In the genomic region with DNA sequence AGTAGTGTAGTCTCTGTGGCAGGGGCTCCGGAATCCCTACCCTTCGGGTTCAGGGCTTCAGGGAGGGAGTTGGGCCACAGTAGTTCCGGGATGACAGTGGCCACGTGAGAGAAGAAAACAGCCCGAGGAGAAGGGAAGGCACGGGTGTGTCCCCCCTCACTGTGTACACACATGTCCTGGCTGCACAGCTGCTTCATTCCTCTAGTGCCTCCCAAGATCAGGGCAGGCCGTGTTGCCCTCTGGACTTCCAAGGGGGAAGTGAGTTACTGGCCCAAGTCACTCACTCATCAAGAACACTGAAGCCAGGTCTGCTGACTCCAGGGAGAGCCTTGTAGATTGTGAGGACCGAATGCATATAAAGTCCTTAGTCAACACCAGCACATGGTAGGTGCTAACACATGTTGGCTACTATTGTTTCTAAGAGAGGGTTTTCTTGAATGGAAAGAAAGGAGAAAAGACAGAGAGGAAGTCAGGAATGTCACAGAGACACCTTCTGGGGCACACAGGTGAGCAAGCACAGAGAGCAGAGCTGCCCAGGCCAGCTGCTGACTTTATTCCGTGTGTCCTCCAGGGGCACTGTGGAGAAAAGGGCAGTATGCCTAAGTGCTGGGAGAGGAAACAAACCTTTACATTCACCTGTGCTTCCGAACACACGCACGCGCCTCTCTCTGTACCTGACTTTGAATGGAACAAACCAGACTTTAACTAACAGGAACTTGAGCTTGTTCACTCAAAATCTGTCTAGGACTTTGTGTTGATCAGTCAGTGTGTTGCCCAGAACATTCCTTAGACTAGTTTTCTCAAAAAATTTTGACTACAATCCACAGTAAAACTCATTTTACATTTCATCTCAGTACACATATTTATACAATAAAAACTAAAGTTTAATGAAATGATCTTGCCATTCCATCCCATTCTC, we compare ENCODE assay signal across 9 cellular contexts. TPM values are rescaled to one million over a fixed set of nuclear protein-coding genes. Genes with fewer than 3 reads are reported as not detected.
DNase-seq lines count a peak whose midpoint lies in the region; ATAC-seq, FAIRE-seq and TF ChIP-seq lines count a peak whose summit lies in the region.
"Had no signal": no experiment of that assay in that cellular context is flagged by ENCODE, and none has a peak within 500 bp of the region (broad histone marks: within the 10 kb centered on the region; RNA-seq: fewer than 3 reads in every experiment).

No MANE protein-coding gene starts in this region.

- TF ChIP-seq CTCF in A549 (IDR thresholded peaks at IDR 0.05) (peak; percentile 32; the same call in 2 of the 3 replicates), HFFc6 (IDR thresholded peaks at IDR 0.05) (peak; percentile 64)

- H3K4me3 ChIP-seq in A549, result no peak overlapping the region

- no peak for FAIRE-seq in A549 (lab: Jason Lieb, UNC)
- FAIRE-seq: G401.6 had no signal

- peaks cover 4% of the 10 kb centered on the region for H3K27me3 Mint-ChIP-seq in HFFc6 (ENCODE audit: insufficient read depth)
- H3K27me3 Mint-ChIP-seq in activated T-cell treated with anti-CD3 and anti-CD28 coated beads, Interleukin-2, amount 50 U/mL, for 72 hours (ENCODE audit: low read depth), result no peaks in the 10 kb centered on the region

- no peak for TF ChIP-seq POLR2A in A549 (IDR thresholded peaks at IDR 0.05; ENCODE audit: low read length)
- TF ChIP-seq POLR2A in GM18505 (IDR thresholded peaks at IDR 0.05; ENCODE audit: borderline replicate concordance, extremely low read depth, insufficient read depth, insufficient read length), result no peak

- H3K4me2 ChIP-seq in A549, result no peak overlapping the region

- H3K9me3 ChIP-seq in A549, result no peaks in the 10 kb centered on the region

- peaks cover 10% of the 10 kb centered on the region; the same call in 1 of the 2 replicates for H3K36me3 Mint-ChIP-seq in HFFc6 (ENCODE audit: low read depth)
- H3K36me3 Mint-ChIP-seq in activated T-cell treated with anti-CD3 and anti-CD28 coated beads, Interleukin-2, amount 50 U/mL, for 72 hours (ENCODE audit: insufficient read depth in 2 of 2), result peaks cover 0 to 2% of the 10 kb centered on the region in 2 donors

- DNase-seq in A549 (ENCODE audit: low read depth in 1 of 2, low spot score in 1 of 2) (peak in 1 of 2 experiments; percentile 29), HFFc6 (no peak), kidney tubule cell (ENCODE audit: low spot score) (peak; percentile 34), NCI-H1048 (lab: John Stamatoyannopoulos, UW) (no peak)
- no peak for DNase-seq in activated T-cell treated with anti-CD3 and anti-CD28 coated beads, Interleukin-2, amount 50 U/mL, for 72 hours

- POLR2A ChIA-PET in A549 (lab: Yijun Ruan, JAX), result interaction anchor here (1.0 kb wide), 1 partner anchor 9 kb away, joined by 3 read pairs; no protein-coding TSS in a partner anchor

- no peak overlapping the region for H3K27ac Mint-ChIP-seq in HFFc6
- peak overlapping the region; percentile 55 for H3K27ac Mint-ChIP-seq in activated T-cell treated with anti-CD3 and anti-CD28 coated beads, Interleukin-2, amount 50 U/mL, for 72 hours

- 59% methylated on average over 13 of the region's 13 CpGs for WGBS in A549 (ENCODE audit: missing lambda C conversion rate)

- H3K9me3 Mint-ChIP-seq in HFFc6, result no peaks in the 10 kb centered on the region
- no peaks in the 10 kb centered on the region for H3K9me3 Mint-ChIP-seq in activated T-cell treated with anti-CD3 and anti-CD28 coated beads, Interleukin-2, amount 50 U/mL, for 72 hours

- peak in 1 of 2 experiments; percentile 44; a peak in 2 of 5 replicates for TF ChIP-seq RAD21 in A549 (conservative IDR thresholded peaks at IDR 0.05 in 1 of 2, IDR thresholded peaks at IDR 0.05 in 1 of 2)

- H3K4me1 Mint-ChIP-seq in HFFc6 (ENCODE audit: low read depth), result no peaks in the 10 kb centered on the region; the same call in 1 of the 2 replicates
- H3K4me1 Mint-ChIP-seq in activated T-cell treated with anti-CD3 and anti-CD28 coated beads, Interleukin-2, amount 50 U/mL, for 72 hours (ENCODE audit: low read depth), result no peaks in the 10 kb centered on the region

- TF ChIP-seq EP300 in A549 (IDR thresholded peaks at IDR 0.05), result no peak

- H3K4me3 Mint-ChIP-seq in HFFc6, result no peak overlapping the region
- H3K4me3 Mint-ChIP-seq in activated T-cell treated with anti-CD3 and anti-CD28 coated beads, Interleukin-2, amount 50 U/mL, for 72 hours, result no peak overlapping the region

- CTCF ChIA-PET in A549 (lab: Yijun Ruan, JAX), result interaction anchor here (1.1 to 4.6 kb wide), 9 partner anchors 9 to 213 kb away, joined by 3 to 32 read pairs (median 3); no protein-coding TSS in a partner anchor

- H3K4me1 ChIP-seq in A549, result peaks cover 15% of the 10 kb centered on the region; the same call in 2 of the 3 replicates

- no peak overlapping the region for H3K27ac ChIP-seq in A549

- peak; percentile 64 to 81; a peak in 5 of 6 replicates for ATAC-seq in A549
- ATAC-seq in activated T-cell treated with anti-CD3 and anti-CD28 coated beads, Interleukin-2, amount 50 U/mL, for 72 hours (replicated peaks in 1 of 2), result no peak
- ATAC-seq in HG02884 (IDR thresholded peaks at IDR 0.05; ENCODE audit: unreplicated experiment), result no peak
- ATAC-seq in GM21526 (IDR thresholded peaks at IDR 0.05; ENCODE audit: low FRiP score, unreplicated experiment), result no peak
- no peak for ATAC-seq in GM18505 (IDR thresholded peaks at IDR 0.05; ENCODE audit: unreplicated experiment)

TF ChIP-seq in A549, 52 proteins besides CTCF, POLR2A, EP300 and RAD21:
- peak; percentile 11; the same call in 1 of the 3 replicates for TF ChIP-seq SMC3 (IDR thresholded peaks at IDR 0.05)
- TF ChIP-seq NR3C1 (IDR thresholded peaks at IDR 0.05), result no peak

RNA-seq across cellular contexts. Expression of gene LHX4, which starts 40.0 kb away (rescaled TPM):
- polyA plus RNA-seq in A549 (2011; rRNA removed), result 0.80 and 0.95 TPM in 2 replicates
- polyA plus RNA-seq in A549 (2012; cell fraction: cytosol; rRNA removed), result 0.44 and 0.56 TPM in 2 replicates
- polyA plus RNA-seq in A549 (2012; cell fraction: nucleus; rRNA removed), result 1.6 and 2.4 TPM in 2 replicates
- polyA plus RNA-seq in A549 (2017; fragmentation: RNase III; extraction: RNeasy Plus Mini Kit Qiagen cat#74134 plus additional on column Dnase treatment), result 0.62 to 0.79 TPM (median 0.62 TPM) in 3 replicates
- 1.3 and 1.4 TPM in 2 replicates for polyA minus RNA-seq in A549 (2011; rRNA and poly(A)+ RNA removed)
- under 1 TPM; 0.28 to 0.71 (median 0.41) TPM for total RNA-seq in HFFc6 (2021; fragmentation: NEBNext Ultra II Directional; extraction: Animal tissue kit (Norgen Biotek cat#: 25700))
- total RNA-seq in activated T-cell treated with anti-CD3 and anti-CD28 coated beads, Interleukin-2, amount 50 U/mL, for 72 hours, result not detected

Comparison
In these comparisons a context has a peak if more than half of its experiments do, and no peak if none do; other contexts are left out.
1. ATAC-seq: peak in A549 (2 of 2); none in activated T-cell treated with anti-CD3 and anti-CD28 coated beads, Interleukin-2, amount 50 U/mL, for 72 hours (0 of 2), HG02884 (single experiment), GM21526 (single experiment) and GM18505 (single experiment).